ENCODE assay signal across 1 cellular context in genomic region chr22:37807410-37808293, GRCh38.
A peak's percentile ranks its signal among the peaks of the same experiment; 100 is the strongest.
TF ChIP-seq lines count a peak whose summit lies in the region.

Gene GCAT, plus strand, starts transcription at chr22:37807934. Its CDS starts 34 bp downstream, at chr22:37807968.

TF ChIP-seq in WTC11, 78 proteins besides CTCF, POLR2A, EP300 and RAD21 (continued from another document):
- TF ChIP-seq TEAD4 (CRISPR knock-in tag; IDR thresholded peaks at IDR 0.05) (no peak), MYBL2 (CRISPR knock-in tag; IDR thresholded peaks at IDR 0.05) (0 out of 2 replicates have a peak, but pooled peaks have one; percentile 67), USF1 (CRISPR knock-in tag; IDR thresholded peaks at IDR 0.05) (peak; percentile 77; the same call in 1 of the 2 replicates), ZNF416 (CRISPR knock-in tag; IDR thresholded peaks at IDR 0.05) (peak; percentile 79; the same call in 1 of the 2 replicates), GABPB1 (CRISPR knock-in tag; IDR thresholded peaks at IDR 0.05) (peak; percentile 20; the same call in 1 of the 2 replicates), CREM (CRISPR knock-in tag; IDR thresholded peaks at IDR 0.05) (peak; percentile 79; the same call in 1 of the 2 replicates), MAX (CRISPR knock-in tag; IDR thresholded peaks at IDR 0.05) (peak; percentile 91), SMAD4 (CRISPR knock-in tag; IDR thresholded peaks at IDR 0.05) (no peak), NR1H2 (CRISPR knock-in tag; IDR thresholded peaks at IDR 0.05) (no peak), FOXK1 (CRISPR knock-in tag; IDR thresholded peaks at IDR 0.05) (peak; percentile 86), ZSCAN18 (CRISPR knock-in tag; IDR thresholded peaks at IDR 0.05) (no peak), ZNF138 (CRISPR knock-in tag; conservative IDR thresholded peaks at IDR 0.05) (peak; percentile 12; the same call in 1 of the 2 replicates), GTF2I (CRISPR knock-in tag; conservative IDR thresholded peaks at IDR 0.05) (no peak), SP1 (CRISPR knock-in tag; conservative IDR thresholded peaks at IDR 0.05) (peak; percentile 89), ZNF317 (CRISPR knock-in tag; IDR thresholded peaks at IDR 0.05; ENCODE audit: borderline replicate concordance, low read depth) (no peak), SMAD3 (CRISPR knock-in tag; IDR thresholded peaks at IDR 0.05; ENCODE audit: borderline replicate concordance) (peak; percentile 89; the same call in 1 of the 2 replicates)
TF ChIP-seq in WTC11: peak in this region for 23.
